Comparison of ENCODE assay signal across 8 cellular contexts in genomic region chr10:117004238-117004626, GRCh38. TPM values are rescaled to one million over a fixed set of nuclear protein-coding genes. Genes with fewer than 3 reads are reported as not detected.
DNase-seq lines count a peak whose midpoint lies in the region; ATAC-seq and TF ChIP-seq lines count a peak whose summit lies in the region.

No MANE protein-coding gene starts in this region.

- DNase-seq in GM10248 (ENCODE audit: extremely low spot score), result peak; percentile 20
- DNase-seq in NCI-H460 (ENCODE audit: extremely low read depth, low read depth), result peak; percentile 11
- no peak for DNase-seq in effector memory CD8-positive, alpha-beta T cell
- no peak for DNase-seq in naive thymus-derived CD8-positive, alpha-beta T cell
- DNase-seq in SW480 (ENCODE audit: low spot score), result no peak
- DNase-seq in iPS-NIHi7 (ENCODE audit: extremely low spot score), result no peak
- DNase-seq in HK-2 (ENCODE audit: unreplicated experiment), result no peak

- CTCF ChIA-PET in GM10248 (lab: Yijun Ruan, JAX), result no interaction called here

- peaks cover 21 to 41% of the 10 kb centered on the region in 2 donors for H3K27me3 Mint-ChIP-seq in effector memory CD8-positive, alpha-beta T cell
- peaks cover 24 to 57% (median 28%) of the 10 kb centered on the region in 5 donors for H3K27me3 Mint-ChIP-seq in naive thymus-derived CD8-positive, alpha-beta T cell

- peak overlapping the region; percentile 47 to 56 for H3K4me3 Mint-ChIP-seq in effector memory CD8-positive, alpha-beta T cell
- H3K4me3 Mint-ChIP-seq in naive thymus-derived CD8-positive, alpha-beta T cell, result peak overlapping the region; percentile 54 to 78 (median 67)

- H3K27ac Mint-ChIP-seq in effector memory CD8-positive, alpha-beta T cell, result no peak overlapping the region
- no peak overlapping the region for H3K27ac Mint-ChIP-seq in naive thymus-derived CD8-positive, alpha-beta T cell

- no peak for TF ChIP-seq CTCF in GM10248 (IDR thresholded peaks at IDR 0.05; ENCODE audit: control extremely low read depth, extremely low read depth, low read depth, missing control alignments)

- H3K36me3 Mint-ChIP-seq in effector memory CD8-positive, alpha-beta T cell (ENCODE audit: insufficient read depth), result no peaks in the 10 kb centered on the region
- peaks cover 0 to 2% (median 0%) of the 10 kb centered on the region in 3 donors for H3K36me3 Mint-ChIP-seq in naive thymus-derived CD8-positive, alpha-beta T cell

- POLR2A ChIA-PET in GM10248 (lab: Yijun Ruan, JAX), result no interaction called here
- POLR2A ChIA-PET in naive thymus-derived CD8-positive, alpha-beta T cell (lab: Charles Lee), result no interaction called here

- H3K9me3 Mint-ChIP-seq in effector memory CD8-positive, alpha-beta T cell, result no peaks in the 10 kb centered on the region
- H3K9me3 Mint-ChIP-seq in naive thymus-derived CD8-positive, alpha-beta T cell, result peaks cover 0 to 5% (median 0%) of the 10 kb centered on the region in 9 donors

- peaks cover 0 to 2% of the 10 kb centered on the region in 2 donors for H3K4me1 Mint-ChIP-seq in effector memory CD8-positive, alpha-beta T cell (ENCODE audit: low read depth in 2 of 2)
- peaks cover 0 to 12% (median 4%) of the 10 kb centered on the region in 4 donors for H3K4me1 Mint-ChIP-seq in naive thymus-derived CD8-positive, alpha-beta T cell

- ATAC-seq in GM21576 (IDR thresholded peaks at IDR 0.05; ENCODE audit: unreplicated experiment), result peak; percentile 41
- no peak for ATAC-seq in effector memory CD8-positive, alpha-beta T cell (replicated peaks)
- ATAC-seq in naive thymus-derived CD8-positive, alpha-beta T cell, result no peak

RNA-seq across cellular contexts. Expression of gene SHTN1, which starts 0.8 kb away (rescaled TPM):
- 24.6 and 27.6 TPM in 2 replicates for total RNA-seq in NCI-H460 (2014; rRNA removed; shearing (Covaris generic))
- polyA plus RNA-seq in NCI-H460 (2014; cell fraction: nucleus; rRNA removed), result 47.1 and 67.0 TPM in 2 replicates
- under 1 TPM in 1 of 2 experiments, not detected in 1; 0.25 TPM for total RNA-seq in naive thymus-derived CD8-positive, alpha-beta T cell
- polyA plus RNA-seq in naive thymus-derived CD8-positive, alpha-beta T cell, result not detected

Comparison
In these comparisons a context has a peak if more than half of its experiments do, and no peak if none do; other contexts are left out.
1. DNase-seq: peak in GM10248 (single experiment) and NCI-H460 (single experiment); none in effector memory CD8-positive, alpha-beta T cell (0 of 3), naive thymus-derived CD8-positive, alpha-beta T cell (0 of 10), SW480 (single experiment), iPS-NIHi7 (single experiment) and HK-2 (single experiment).
2. RNA of gene SHTN1, which starts 0.8 kb away (total RNA-seq): 24.6 to 27.6 TPM in NCI-H460; 0.25 TPM in naive thymus-derived CD8-positive, alpha-beta T cell; every median in the first group is over 10 times any median in the second.